In the genomic region with DNA sequence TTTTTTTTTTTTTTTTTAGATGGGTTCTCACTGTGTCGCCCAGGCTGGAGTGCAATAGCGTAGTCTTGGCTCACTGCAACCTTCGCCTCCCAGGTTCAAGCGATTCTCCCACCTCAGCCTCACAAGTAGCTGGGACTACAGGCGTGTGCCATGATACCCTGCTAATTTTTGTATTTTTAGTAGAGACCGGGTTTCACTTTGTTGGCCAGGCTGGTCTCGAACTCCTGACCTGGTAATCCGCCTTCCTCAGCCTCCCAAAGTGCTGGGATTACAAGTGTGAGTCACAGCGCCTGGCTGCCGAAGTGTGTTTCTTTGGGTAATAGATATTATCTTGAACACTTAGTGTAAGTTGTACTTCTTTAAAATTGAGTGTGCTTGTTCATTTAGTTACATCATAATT, we compare ENCODE assay signal across 18 cellular contexts. TPM values are rescaled to one million over a fixed set of nuclear protein-coding genes. Genes with fewer than 3 reads are reported as not detected.
DNase-seq lines count a peak whose midpoint lies in the region; ATAC-seq and TF ChIP-seq lines count a peak whose summit lies in the region.
"Not testable (repeated sequence)": the region's sequence is repeated elsewhere in the genome, so short reads cannot be mapped to it uniquely, and the experiment has no call there.
"Had no signal": no experiment of that assay in that cellular context is flagged by ENCODE, and none has a peak within 500 bp of the region (broad histone marks: within the 10 kb centered on the region; RNA-seq: fewer than 3 reads in every experiment).

No MANE protein-coding gene starts in this region.

- H3K9me3 Mint-ChIP-seq in CD8-positive, alpha-beta memory T cell; activated CD4-positive, alpha-beta T cell treated with anti-CD3 and anti-CD28 coated beads, Interleukin-2, amount 10 ng/mL, durations not matched to agents 24 days and 14 days; activated naive CD4-positive, alpha-beta T cell treated with anti-CD3 and anti-CD28 coated beads for 36 hours; stimulated activated naive B cell treated with anti-CD40 and anti-IgM and Interleukin-4, amounts not matched to agents 10 μg/mL and 1 μg/mL and 100 μg/mL, for 72 hours: not testable (repeated sequence)

- not testable (repeated sequence) for ATAC-seq in stimulated activated naive B cell treated with anti-CD40 and anti-IgM and Interleukin-4, amounts not matched to agents 10 μg/mL and 1 μg/mL and 100 μg/mL, for 72 hours (replicated peaks)

- H3K27me3 ChIP-seq in CD8-positive, alpha-beta memory T cell (ENCODE audit: insufficient read depth, low read length, poor library complexity, severe bottlenecking); effector memory CD4-positive, alpha-beta T cell (replicated peaks; ENCODE audit: control insufficient read depth, insufficient read depth, low read length, poor library complexity, severe bottlenecking); spleen (replicated peaks in 1 of 7): not testable (repeated sequence)

- peaks cover 62 to 82% (median 70%) of the 10 kb centered on the region in 3 donors for H3K4me1 Mint-ChIP-seq in CD8-positive, alpha-beta memory T cell
- H3K4me1 Mint-ChIP-seq in activated CD4-positive, alpha-beta T cell treated with anti-CD3 and anti-CD28 coated beads, Interleukin-2, amount 10 ng/mL, durations not matched to agents 24 days and 14 days = peaks cover 53% of the 10 kb centered on the region
- H3K4me1 Mint-ChIP-seq in activated naive CD4-positive, alpha-beta T cell treated with anti-CD3 and anti-CD28 coated beads for 36 hours (ENCODE audit: low read depth) = peaks cover 76% of the 10 kb centered on the region
- peaks cover 20 to 51% of the 10 kb centered on the region in 2 donors for H3K4me1 Mint-ChIP-seq in stimulated activated naive B cell treated with anti-CD40 and anti-IgM and Interleukin-4, amounts not matched to agents 10 μg/mL and 1 μg/mL and 100 μg/mL, for 72 hours

- H3K36me3 ChIP-seq in CD8-positive, alpha-beta memory T cell (ENCODE audit: insufficient read depth, low read length); effector memory CD4-positive, alpha-beta T cell (ENCODE audit: control insufficient read depth, insufficient read depth, low read length); spleen: not testable (repeated sequence)

- peak overlapping the region; percentile 84 to 100 (median 92) for H3K27ac Mint-ChIP-seq in CD8-positive, alpha-beta memory T cell
- H3K27ac Mint-ChIP-seq in activated CD4-positive, alpha-beta T cell treated with anti-CD3 and anti-CD28 coated beads, Interleukin-2, amount 10 ng/mL, durations not matched to agents 24 days and 14 days = peak overlapping the region; percentile 46
- H3K27ac Mint-ChIP-seq in activated naive CD4-positive, alpha-beta T cell treated with anti-CD3 and anti-CD28 coated beads for 36 hours = peak overlapping the region; percentile 97
- not testable (repeated sequence) for H3K27ac Mint-ChIP-seq in stimulated activated naive B cell treated with anti-CD40 and anti-IgM and Interleukin-4, amounts not matched to agents 10 μg/mL and 1 μg/mL and 100 μg/mL, for 72 hours

- H3K4me1 ChIP-seq in CD8-positive, alpha-beta memory T cell (ENCODE audit: insufficient read depth, low read length) = peaks cover 76% of the 10 kb centered on the region
- peaks cover 10% of the 10 kb centered on the region for H3K4me1 ChIP-seq in effector memory CD4-positive, alpha-beta T cell (ENCODE audit: control insufficient read depth, insufficient read depth, low read length, poor library complexity, severe bottlenecking)
- H3K4me1 ChIP-seq in spleen = peaks cover under 1 to 84% (median 26%) of the 10 kb centered on the region in 6 donors

- not testable (repeated sequence) for TF ChIP-seq CTCF in spleen (IDR thresholded peaks at IDR 0.05 in 8 of 11, conservative IDR thresholded peaks at IDR 0.05 in 3 of 11)

- not testable (repeated sequence) for TF ChIP-seq POLR2A in spleen (IDR thresholded peaks at IDR 0.05)

- POLR2A ChIA-PET in CD8-positive, alpha-beta memory T cell (lab: Charles Lee) = interaction anchor here (0.6 to 0.7 kb wide), 3 partner anchors 13 to 98 kb away, joined by 5 to 8 read pairs (median 5); no protein-coding TSS in a partner anchor

- H3K27me3 Mint-ChIP-seq in CD8-positive, alpha-beta memory T cell; activated CD4-positive, alpha-beta T cell treated with anti-CD3 and anti-CD28 coated beads, Interleukin-2, amount 10 ng/mL, durations not matched to agents 24 days and 14 days; activated naive CD4-positive, alpha-beta T cell treated with anti-CD3 and anti-CD28 coated beads for 36 hours (ENCODE audit: low read depth); stimulated activated naive B cell treated with anti-CD40 and anti-IgM and Interleukin-4, amounts not matched to agents 10 μg/mL and 1 μg/mL and 100 μg/mL, for 72 hours: not testable (repeated sequence)

- not testable (repeated sequence) for H3K36me3 Mint-ChIP-seq in CD8-positive, alpha-beta memory T cell; activated CD4-positive, alpha-beta T cell treated with anti-CD3 and anti-CD28 coated beads, Interleukin-2, amount 10 ng/mL, durations not matched to agents 24 days and 14 days (ENCODE audit: low read depth); activated naive CD4-positive, alpha-beta T cell treated with anti-CD3 and anti-CD28 coated beads for 36 hours (ENCODE audit: low read depth); stimulated activated naive B cell treated with anti-CD40 and anti-IgM and Interleukin-4, amounts not matched to agents 10 μg/mL and 1 μg/mL and 100 μg/mL, for 72 hours

- peak overlapping the region; percentile 60 to 87 (median 80) for H3K4me3 Mint-ChIP-seq in CD8-positive, alpha-beta memory T cell
- H3K4me3 Mint-ChIP-seq in activated CD4-positive, alpha-beta T cell treated with anti-CD3 and anti-CD28 coated beads, Interleukin-2, amount 10 ng/mL, durations not matched to agents 24 days and 14 days = peak overlapping the region; percentile 65
- peak overlapping the region; percentile 76 for H3K4me3 Mint-ChIP-seq in activated naive CD4-positive, alpha-beta T cell treated with anti-CD3 and anti-CD28 coated beads for 36 hours
- peak overlapping the region; percentile 59 to 80 for H3K4me3 Mint-ChIP-seq in stimulated activated naive B cell treated with anti-CD40 and anti-IgM and Interleukin-4, amounts not matched to agents 10 μg/mL and 1 μg/mL and 100 μg/mL, for 72 hours

- CTCF ChIA-PET in CD8-positive, alpha-beta memory T cell (lab: Charles Lee) = interaction anchor here (0.9 to 1.4 kb wide), 5 partner anchors 9 to 162 kb away, joined by 3 to 4 read pairs (median 3); partner anchors contain the start of gene ATP6V1G3
- CTCF ChIA-PET in activated naive CD4-positive, alpha-beta T cell treated with anti-CD3 and anti-CD28 coated beads for 36 hours (lab: Charles Lee) = interaction anchor here (0.9 to 1.5 kb wide), 2 partner anchors 17 to 113 kb away, joined by 3 read pairs; no protein-coding TSS in a partner anchor

- H3K9me3 ChIP-seq in CD8-positive, alpha-beta memory T cell (ENCODE audit: low read length); effector memory CD4-positive, alpha-beta T cell (ENCODE audit: control insufficient read depth, low read length); spleen: not testable (repeated sequence)

- DNase-seq in CD8-positive, alpha-beta memory T cell = peak in 3 of 5 donors; percentile 16 to 50 (median 38)
- DNase-seq in RPMI7951 (ENCODE audit: low read depth) = peak; percentile 13
- DNase-seq in activated CD4-positive, alpha-beta T cell treated with anti-CD3 and anti-CD28 coated beads, Interleukin-2, amount 10 ng/mL, durations not matched to agents 24 days and 14 days = peak; percentile 62
- peak; percentile 30 for DNase-seq in activated CD8-positive, alpha-beta memory T cell treated with anti-CD3 and anti-CD28 coated beads, Interleukin-2, amount 50 U/mL, for 4 hours
- DNase-seq in activated naive CD4-positive, alpha-beta T cell treated with anti-CD3 and anti-CD28 coated beads for 36 hours = peak; percentile 62
- DNase-seq in effector memory CD4-positive, alpha-beta T cell; spleen; stimulated activated naive B cell treated with anti-CD40 and anti-IgM and Interleukin-4, amounts not matched to agents 10 μg/mL and 1 μg/mL and 100 μg/mL, for 72 hours: not testable (repeated sequence)

- peak overlapping the region; percentile 51 for H3K4me3 ChIP-seq in CD8-positive, alpha-beta memory T cell (ENCODE audit: low read length)
- peak overlapping the region; percentile 44 for H3K4me3 ChIP-seq in effector memory CD4-positive, alpha-beta T cell (ENCODE audit: insufficient read depth, low read depth, low read length, poor library complexity, severe bottlenecking)
- peak overlapping the region in 1 of 8 donors; percentile 40 for H3K4me3 ChIP-seq in spleen

- H3K27ac ChIP-seq in CD8-positive, alpha-beta memory T cell (ENCODE audit: low read depth, low read length) = peak overlapping the region; percentile 10
- peak overlapping the region; percentile 52 for H3K27ac ChIP-seq in effector memory CD4-positive, alpha-beta T cell (ENCODE audit: insufficient read depth, low read length, poor library complexity, severe bottlenecking)
- peak overlapping the region; percentile 2 to 85 (median 66) for H3K27ac ChIP-seq in spleen

- WGBS in spleen, 5 donors = 71 to 82% (median 79%) methylated on average over 10 of the region's 10 CpGs

- intact Hi-C loops in activated CD4-positive, alpha-beta T cell treated with anti-CD3 and anti-CD28 coated beads, Interleukin-2, amount 10 ng/mL, durations not matched to agents 24 days and 14 days (cut with micrococcal nuclease) = loop anchor here (5.0 to 10.0 kb wide), 3 partner anchors 57 to 269 kb away; no protein-coding TSS in a partner anchor
- intact Hi-C loops in activated naive CD4-positive, alpha-beta T cell treated with anti-CD3 and anti-CD28 coated beads for 36 hours (cut with micrococcal nuclease) = loop anchor here (5.0 kb wide), 2 partner anchors 718 to 1028 kb away; no protein-coding TSS in a partner anchor
- intact Hi-C loops in spleen (cut with DNase I; ENCODE audit: low total_unique reads) = loop anchor here (10.0 kb wide), 1 partner anchor 171 kb away; no protein-coding TSS in a partner anchor

RNA-seq across cellular contexts. Expression of gene ATP6V1G3, which starts 16.4 kb away (rescaled TPM):
- not detected for total RNA-seq in CD8-positive, alpha-beta memory T cell
- not detected for polyA plus RNA-seq in CD8-positive, alpha-beta memory T cell
- total RNA-seq in RPMI7951 (2014; rRNA removed; shearing (Covaris generic)) = not detected in 2 replicates
- total RNA-seq in activated CD4-positive, alpha-beta T cell treated with anti-CD3 and anti-CD28 coated beads, Interleukin-2, amount 10 ng/mL, durations not matched to agents 24 days and 14 days = not detected in 2 replicates
- total RNA-seq in activated naive CD4-positive, alpha-beta T cell treated with anti-CD3 and anti-CD28 coated beads for 36 hours = not detected
- not detected for total RNA-seq in spleen
- polyA plus RNA-seq in spleen = not detected
- total RNA-seq: glomerular endothelial cell; H7; HepG2; left lung; prostate gland; sciatic nerve; SJSA1; T-helper 1 cell treated with Interleukin-12 subunit alpha and Interleukin-12 subunit beta and Interleukin-4 antibody, amounts not matched to agents 30 ng/mL and 1 ng/mL, for 36 hours; temporal lobe; urinary bladder had no signal
- polyA plus RNA-seq: HepG2, urinary bladder had no signal

Comparison
In these comparisons a context has a peak if more than half of its experiments do, and no peak if none do; other contexts are left out.
1. H3K27ac ChIP-seq: peak in every context shown above with its lines; median percentile 66 in spleen; 52 in effector memory CD4-positive, alpha-beta T cell; 10 in CD8-positive, alpha-beta memory T cell.